29 cellular contexts compared by ENCODE assay signal in genomic region chr2:50694798-50695197, GRCh38.
"Had no signal": no experiment of that assay in that cellular context is flagged by ENCODE, and none has a peak within 500 bp of the region (broad histone marks: within the 10 kb centered on the region; RNA-seq: fewer than 3 reads in every experiment).

No MANE protein-coding gene starts in this region.

- DNase-seq: activated B cell treated with CpG ODN at 0.5 μM for 24 hours; activated CD4-positive, alpha-beta memory T cell treated with anti-CD3 and anti-CD28 coated beads for 36 hours; activated CD4-positive, alpha-beta T cell treated with anti-CD3 and anti-CD28 coated beads for 4 hours; activated CD4-positive, alpha-beta T cell treated with anti-CD3 and anti-CD28 coated beads, Interleukin-2, amount 50 U/mL, for 1 hour; activated CD4-positive, CD25-positive, alpha-beta regulatory T cell treated with anti-CD3 and anti-CD28 coated beads, Interleukin-2, amount 50 U/mL, for 72 hours; activated CD8-positive, alpha-beta memory T cell treated with anti-CD3 and anti-CD28 coated beads, Interleukin-2, amount 50 U/mL, for 4 hours; activated naive CD4-positive, alpha-beta T cell treated with anti-CD3 and anti-CD28 coated beads, Interleukin-2, amount 50 U/mL, for 16 hours; activated naive CD8-positive, alpha-beta T cell treated with anti-CD3 and anti-CD28 coated beads for 36 hours; activated T-cell treated with anti-CD3 and anti-CD28 coated beads for 4 hours; activated T-cell treated with anti-CD3 and anti-CD28 coated beads, Interleukin-2, amount 50 U/mL, for 4 hours; amniotic stem cell; aorta; brain microvascular endothelial cell; central memory CD4-positive, alpha-beta T cell; NCI-H1092 treated with DMSO at 0.1 percent for 48 hours; NCI-H146; NCI-H187; NCI-H2029 treated with DMSO at 0.1 percent for 48 hours; NCI-H2107; NCI-H2171; NCI-H510A; NCI-H774; SJCRH30; SW 1271; T-helper 1 cell; T-helper 2 cell; T-helper 9 cell had no signal

- ATAC-seq: activated T-cell treated with anti-CD3 and anti-CD28 coated beads, Interleukin-2, amount 50 U/mL, for 4 hours; K562; Panc1 had no signal
